Comparison of ENCODE assay signal across 10 cellular contexts in genomic region chr22:46251266-46251665, GRCh38. TPM values are rescaled to one million over a fixed set of nuclear protein-coding genes. Genes with fewer than 3 reads are reported as not detected.
DNase-seq lines count a peak whose midpoint lies in the region; ATAC-seq, FAIRE-seq and TF ChIP-seq lines count a peak whose summit lies in the region.
"Had no signal": no experiment of that assay in that cellular context is flagged by ENCODE, and none has a peak within 500 bp of the region (broad histone marks: within the 10 kb centered on the region; RNA-seq: fewer than 3 reads in every experiment).

No MANE protein-coding gene starts in this region.

- 0 out of 2 replicates have a peak, but pooled peaks cover 7% of the 10 kb centered on the region for H3K36me3 ChIP-seq in SJSA1

- FAIRE-seq in GM19239 (lab: Jason Lieb, UNC), result peak; percentile 83

- no peaks in the 10 kb centered on the region for H3K9me3 ChIP-seq in SJSA1 (replicated peaks)

- H3K4me1 ChIP-seq in SJSA1 (replicated peaks), result peaks cover 18% of the 10 kb centered on the region

- no peak for DNase-seq in GM19239 (ENCODE audit: insufficient read length, low spot score)
- no peak for DNase-seq in SJSA1 (ENCODE audit: low read depth in 1 of 2, low spot score in 2 of 2)
- DNase-seq in fibroblast of mammary gland (ENCODE audit: low read depth), result peak; percentile 27
- DNase-seq in skeletal muscle cell (ENCODE audit: low read depth), result no peak
- no peak for DNase-seq in NCI-H1694 treated with DMSO at 0.1 percent for 48 hours (lab: John Stamatoyannopoulos, UW)
- no peak for DNase-seq in midbrain (lab: John Stamatoyannopoulos, UW)
- DNase-seq in stimulated activated CD4-positive, alpha-beta T cell treated with anti-CD3 and anti-CD28 coated beads, Interleukin-4, amount 100 ng/mL, for 1 hour, result no peak
- DNase-seq: activated gamma-delta T cell treated with Interleukin-2 at 50 U/mL for 16 hours, NCI-H2029 had no signal

- peak overlapping the region; percentile 86; the same call in 1 of the 2 replicates for H3K4me3 ChIP-seq in SJSA1
- peak overlapping the region; percentile 75 for H3K4me3 ChIP-seq in fibroblast of mammary gland (ENCODE audit: control insufficient read depth, low read depth, low read length)
- peak overlapping the region; percentile 86 for H3K4me3 ChIP-seq in skeletal muscle cell (ENCODE audit: low read depth, low read length)

- no peak for TF ChIP-seq CTCF in fibroblast of mammary gland (conservative IDR thresholded peaks at IDR 0.05; ENCODE audit: control insufficient read depth, insufficient read depth, low read depth, low read length)

- no peaks in the 10 kb centered on the region for H3K27me3 ChIP-seq in SJSA1 (replicated peaks)

- H3K27ac ChIP-seq in SJSA1, result no peak overlapping the region

- ATAC-seq in GM18517 (IDR thresholded peaks at IDR 0.05; ENCODE audit: unreplicated experiment), result no peak

RNA-seq across cellular contexts. Expression of gene CDPF1, which starts 1.2 kb away (rescaled TPM):
- 10.9 and 18.1 TPM in 2 replicates for total RNA-seq in SJSA1 (2014; rRNA removed; shearing (Covaris generic))

RNA-seq across cellular contexts. Expression of gene PKDREJ, which starts 11.9 kb away (rescaled TPM):
- total RNA-seq in SJSA1 (2014; rRNA removed; shearing (Covaris generic)), result not detected in 2 replicates

RNA-seq across cellular contexts. Expression of gene TTC38, which starts 16.5 kb away (rescaled TPM):
- total RNA-seq in SJSA1 (2014; rRNA removed; shearing (Covaris generic)), result 47.1 and 58.1 TPM in 2 replicates

RNA-seq across cellular contexts. Expression of gene GTSE1, which starts 45.4 kb away (rescaled TPM):
- total RNA-seq in SJSA1 (2014; rRNA removed; shearing (Covaris generic)), result 22.4 and 36.2 TPM in 2 replicates
